In genomic region chr9:93909242-93909616, GRCh38 we compare ENCODE assay signal across 24 cellular contexts. TPM values are rescaled to one million over a fixed set of nuclear protein-coding genes. Genes with fewer than 3 reads are reported as not detected.
"Had no signal": no experiment of that assay in that cellular context is flagged by ENCODE, and none has a peak within 500 bp of the region (broad histone marks: within the 10 kb centered on the region; RNA-seq: fewer than 3 reads in every experiment).

No MANE protein-coding gene starts in this region.

- H3K4me3 Mint-ChIP-seq: activated B cell treated with CpG ODN at 0.5 μM for 24 hours; activated CD4-positive, alpha-beta T cell treated with anti-CD3 and anti-CD28 coated beads for 36 hours; activated naive CD4-positive, alpha-beta T cell treated with anti-CD3 and anti-CD28 coated beads, Interleukin-2, amount 50 U/mL, for 24 hours; brain; naive B cell; neural progenitor cell; T-helper 1 cell treated with Interleukin-12 subunit alpha and Interleukin-12 subunit beta and Interleukin-4 antibody, amounts not matched to agents 30 μg/mL and 1 μg/mL, for 36 hours had no signal

- ATAC-seq: foreskin keratinocyte, left lobe of liver, upper lobe of right lung had no signal

- DNase-seq: activated B cell treated with CpG ODN at 0.5 μM for 24 hours; activated CD4-positive, alpha-beta T cell treated with anti-CD3 and anti-CD28 coated beads, Interleukin-2, amount 50 U/mL, for 4 hours; activated CD8-positive, alpha-beta memory T cell treated with anti-CD3 and anti-CD28 coated beads, Interleukin-2, amount 50 U/mL, for 48 hours; activated effector memory CD4-positive, alpha-beta T cell treated with anti-CD3 and anti-CD28 coated beads, Interleukin-2, amount 50 U/mL, for 16 hours; anterior cingulate cortex; caudate nucleus; dermis blood vessel endothelial cell; effector CD8-positive, alpha-beta T cell; foreskin keratinocyte; kidney; naive B cell; stimulated activated CD4-positive, alpha-beta T cell treated with anti-CD3 and anti-CD28 coated beads, Interleukin-4, amount 100 ng/mL, for 24 hours; stimulated activated naive CD4-positive, alpha-beta T cell treated with Interleukin-2 at 50 U/mL for 16 hours; T1000 had no signal

- H3K9me3 Mint-ChIP-seq: activated B cell treated with CpG ODN at 0.5 μM for 24 hours; activated naive CD4-positive, alpha-beta T cell treated with anti-CD3 and anti-CD28 coated beads, Interleukin-2, amount 50 U/mL, for 24 hours; naive B cell; neural progenitor cell; T-helper 1 cell treated with Interleukin-12 subunit alpha and Interleukin-12 subunit beta and Interleukin-4 antibody, amounts not matched to agents 30 μg/mL and 1 μg/mL, for 36 hours had no signal

- H3K36me3 Mint-ChIP-seq: activated naive CD4-positive, alpha-beta T cell treated with anti-CD3 and anti-CD28 coated beads, Interleukin-2, amount 50 U/mL, for 24 hours; brain; naive B cell; neural progenitor cell had no signal

- H3K27ac Mint-ChIP-seq: activated B cell treated with CpG ODN at 0.5 μM for 24 hours; activated CD4-positive, alpha-beta T cell treated with anti-CD3 and anti-CD28 coated beads for 36 hours; activated naive CD4-positive, alpha-beta T cell treated with anti-CD3 and anti-CD28 coated beads, Interleukin-2, amount 50 U/mL, for 24 hours; neural progenitor cell; T-helper 1 cell treated with Interleukin-12 subunit alpha and Interleukin-12 subunit beta and Interleukin-4 antibody, amounts not matched to agents 30 μg/mL and 1 μg/mL, for 36 hours had no signal

- H3K4me1 Mint-ChIP-seq: neural progenitor cell had no signal

- H3K27me3 Mint-ChIP-seq: activated naive CD4-positive, alpha-beta T cell treated with anti-CD3 and anti-CD28 coated beads, Interleukin-2, amount 50 U/mL, for 24 hours; brain had no signal

RNA-seq across cellular contexts. Expression of gene BARX1, which starts 45.9 kb away (rescaled TPM):
- total RNA-seq: activated B cell treated with CpG ODN at 0.5 μM for 24 hours, dermis blood vessel endothelial cell, foreskin keratinocyte, kidney, left lobe of liver, lung, mesenteric fat pad, subcutaneous adipose tissue, upper lobe of right lung had no signal
